ENCODE assay signal across 10 cellular contexts in the genomic region with DNA sequence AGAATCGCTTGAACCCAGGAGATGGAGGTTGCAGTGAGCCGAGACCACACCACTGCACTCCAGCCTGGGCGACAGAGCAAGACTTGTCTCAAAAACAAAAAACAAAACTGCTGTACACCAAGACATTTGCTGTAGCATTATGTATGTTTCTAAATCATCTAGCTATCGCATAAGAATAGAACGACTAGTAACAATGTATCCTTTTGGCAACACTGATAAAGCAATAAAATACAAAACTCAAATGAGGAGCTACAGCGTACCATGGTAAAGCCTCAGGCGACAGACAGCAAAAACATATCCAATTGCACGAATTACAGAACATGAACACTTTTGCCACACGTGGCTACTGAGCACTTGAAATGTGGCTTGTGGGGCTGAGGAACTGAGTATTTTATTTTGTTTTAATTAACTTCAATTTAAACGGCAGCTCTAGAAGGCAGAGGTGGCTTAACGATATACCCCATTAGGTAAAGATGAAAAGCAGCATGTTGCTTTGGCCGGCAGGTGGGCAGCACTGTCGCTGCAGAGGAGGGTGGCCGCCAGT. TPM values are rescaled to one million over a fixed set of nuclear protein-coding genes. Genes with fewer than 3 reads are reported as not detected.
A peak's percentile ranks its signal among the peaks of the same experiment; 100 is the strongest.
DNase-seq lines count a peak whose midpoint lies in the region; ATAC-seq and TF ChIP-seq lines count a peak whose summit lies in the region.
"Had no signal": no experiment of that assay in that cellular context is flagged by ENCODE, and none has a peak within 500 bp of the region (broad histone marks: within the 10 kb centered on the region; RNA-seq: fewer than 3 reads in every experiment).

No MANE protein-coding gene starts in this region.

- H3K4me3 ChIP-seq in heart left ventricle, result peak overlapping the region in 10 of 12 donors; percentile 74 to 99 (median 91)
- peak overlapping the region; percentile 10 to 97 (median 79) for H3K4me3 ChIP-seq in right lobe of liver
- H3K4me3 ChIP-seq in uterus, result peak overlapping the region; percentile 67 to 87

- DNase-seq in heart left ventricle (no peak), Right ventricle myocardium inferior (ENCODE audit: missing footprints) (no peak), right lobe of liver (no peak), uterus (no peak), posterior vena cava (ENCODE audit: low spot score) (no peak)
- DNase-seq: activated CD4-positive, alpha-beta T cell treated with anti-CD3 and anti-CD28 coated beads for 48 hours; midbrain had no signal

- peak overlapping the region; percentile 100 for H3K4me3 Mint-ChIP-seq in activated naive CD8-positive, alpha-beta T cell

- no peaks in the 10 kb centered on the region for H3K27me3 ChIP-seq in heart left ventricle
- H3K27me3 ChIP-seq in right lobe of liver, result no peaks in the 10 kb centered on the region
- H3K27me3 ChIP-seq in uterus, result no peaks in the 10 kb centered on the region

- peaks cover 4% of the 10 kb centered on the region for H3K36me3 Mint-ChIP-seq in activated naive CD8-positive, alpha-beta T cell

- H3K36me3 ChIP-seq in heart left ventricle (peaks cover 0 to 39% (median 27%) of the 10 kb centered on the region in 9 donors), right lobe of liver (peaks cover 0 to 5% (median 0%) of the 10 kb centered on the region in 4 donors), uterus (no peaks in the 10 kb centered on the region)

- H3K9me3 ChIP-seq in heart left ventricle (no peaks in the 10 kb centered on the region), right lobe of liver (no peaks in the 10 kb centered on the region), uterus (no peaks in the 10 kb centered on the region)

- H3K4me1 Mint-ChIP-seq in activated naive CD8-positive, alpha-beta T cell (ENCODE audit: low read depth), result peaks cover 29% of the 10 kb centered on the region

- ATAC-seq in heart left ventricle (no peak), Right ventricle myocardium inferior (no peak), right lobe of liver (no peak), HG03521 (IDR thresholded peaks at IDR 0.05; ENCODE audit: unreplicated experiment) (no peak), HG03457 (IDR thresholded peaks at IDR 0.05; ENCODE audit: unreplicated experiment) (no peak)

- no peak overlapping the region for H3K27ac ChIP-seq in heart left ventricle
- no peak overlapping the region for H3K27ac ChIP-seq in right lobe of liver
- no peak overlapping the region for H3K27ac ChIP-seq in uterus

- 64 to 69% (median 66%) methylated on average over 14 of the region's 14 CpGs for whole genome bisulfite sequencing in heart left ventricle, 4 donors
- 76% methylated on average over 13 of the region's 14 CpGs for WGBS in right lobe of liver (ENCODE audit: insufficient coverage, low coverage, low lambda C conversion rate, missing lambda C conversion rate)

- TF ChIP-seq POLR2A in heart left ventricle (IDR thresholded peaks at IDR 0.05), result no peak
- TF ChIP-seq POLR2A in right lobe of liver (IDR thresholded peaks at IDR 0.05), result no peak
- TF ChIP-seq POLR2A in uterus (IDR thresholded peaks at IDR 0.05), result no peak

- intact Hi-C loops in heart left ventricle (cut with DNase I) (loop anchor here in 5 of 10 donors (10.0 kb wide), 4 partner anchors 252 to 372 kb away; a partner anchor contains a TSS), Right ventricle myocardium inferior (cut with DNase I) (loop anchor here (10.0 kb wide), 1 partner anchor 372 kb away; no protein-coding TSS in a partner anchor), right lobe of liver (cut with DNase I) (loop anchor here in 1 of 2 donors (10.0 kb wide), 1 partner anchor 242 kb away; a partner anchor contains a TSS), uterus (cut with DNase I; ENCODE audit: low total_unique reads) (no loop called here), posterior vena cava (cut with DNase I) (loop anchor here in 1 of 2 donors (5.0 to 10.0 kb wide), 2 partner anchors 232 to 280 kb away; a partner anchor contains a TSS)

- H3K27ac Mint-ChIP-seq in activated naive CD8-positive, alpha-beta T cell, result peak overlapping the region; percentile 55

- H3K9me3 Mint-ChIP-seq in activated naive CD8-positive, alpha-beta T cell (ENCODE audit: low read depth), result no peaks in the 10 kb centered on the region

- H3K4me1 ChIP-seq in heart left ventricle (peaks cover 13 to 51% (median 41%) of the 10 kb centered on the region in 12 donors), right lobe of liver (peaks cover 0 to 39% (median 17%) of the 10 kb centered on the region in 4 donors), uterus (peaks cover 3 to 41% of the 10 kb centered on the region in 2 donors)

- no peaks in the 10 kb centered on the region for H3K27me3 Mint-ChIP-seq in activated naive CD8-positive, alpha-beta T cell

- TF ChIP-seq CTCF in heart left ventricle (IDR thresholded peaks at IDR 0.05) (no peak), right lobe of liver (IDR thresholded peaks at IDR 0.05) (no peak), uterus (IDR thresholded peaks at IDR 0.05) (no peak)

RNA-seq across cellular contexts. Expression of a gene that starts 2.3 kb away (rescaled TPM):
- 10 to 100 TPM; 14.1 to 28.8 (median 18.1) TPM for total RNA-seq in heart left ventricle
- polyA plus RNA-seq in heart left ventricle, result 10 to 100 TPM; 11.6 to 17.7 TPM
- 17.5 TPM for total RNA-seq in Right ventricle myocardium inferior
- 10 to 100 TPM; 10.4 to 22.6 (median 14.6) TPM for total RNA-seq in right lobe of liver
- total RNA-seq in uterus, result 10 to 100 TPM; 19.1 to 52.2 (median 40.7) TPM
- total RNA-seq in posterior vena cava, result 10 to 100 TPM; 20.6 to 23.4 TPM

RNA-seq across cellular contexts. Expression of a gene that starts 8.6 kb away (rescaled TPM):
- total RNA-seq in heart left ventricle (10 to 100 TPM in 6 of 9 donors, 1 to 10 TPM in 3; 6.8 to 22.4 (median 10.9) TPM), Right ventricle myocardium inferior (14.5 TPM), right lobe of liver (10 to 100 TPM; 19.6 to 30.5 (median 23.0) TPM), uterus (10 to 100 TPM in 3 of 4 donors, 1 to 10 TPM in 1; 1.2 to 40.5 (median 20.6) TPM), posterior vena cava (10 to 100 TPM; 14.1 to 23.6 TPM)
- polyA plus RNA-seq in heart left ventricle, result 1 to 10 TPM; 6.2 to 10.0 TPM

RNA-seq across cellular contexts. Expression of a gene that starts 19.0 kb away (rescaled TPM):
- total RNA-seq in heart left ventricle (10 to 100 TPM; 12.2 to 18.0 (median 15.5) TPM), Right ventricle myocardium inferior (18.2 TPM), right lobe of liver (1 to 10 TPM; 2.1 to 7.6 (median 3.6) TPM), uterus (10 to 100 TPM; 10.3 to 41.4 (median 28.3) TPM), posterior vena cava (10 to 100 TPM; 10.4 to 13.2 TPM)
- polyA plus RNA-seq in heart left ventricle, result 10 to 100 TPM; 11.6 to 17.9 TPM

RNA-seq across cellular contexts. Expression of a gene that starts 27.7 kb away (rescaled TPM):
- total RNA-seq in heart left ventricle (10 to 100 TPM in 1 of 9 donors, 1 to 10 TPM in 8; 5.0 to 12.1 (median 7.0) TPM), Right ventricle myocardium inferior (10.0 TPM), right lobe of liver (1 to 10 TPM; 1.7 to 6.4 (median 2.5) TPM), uterus (10 to 100 TPM in 3 of 4 donors, 1 to 10 TPM in 1; 7.9 to 39.5 (median 22.4) TPM), posterior vena cava (10 to 100 TPM; 11.5 to 11.6 TPM)
- polyA plus RNA-seq in heart left ventricle, result 1 to 10 TPM; 7.8 to 9.9 TPM

RNA-seq across cellular contexts. Expression of a gene that starts 41.7 kb away (rescaled TPM):
- 10 to 100 TPM; 10.4 to 23.8 (median 12.8) TPM for total RNA-seq in heart left ventricle
- polyA plus RNA-seq in heart left ventricle, result 10 to 100 TPM; 16.0 to 20.4 TPM
- 15.5 TPM for total RNA-seq in Right ventricle myocardium inferior
- total RNA-seq in right lobe of liver, result 10 to 100 TPM; 51.1 to 67.8 (median 59.2) TPM
- 10 to 100 TPM in 2 of 4 donors, 1 to 10 TPM in 2; 1.5 to 22.1 (median 10.0) TPM for total RNA-seq in uterus
- total RNA-seq in posterior vena cava, result 10 to 100 TPM; 10.8 to 11.9 TPM
